25 cellular contexts compared by ENCODE assay signal in the genomic region with DNA sequence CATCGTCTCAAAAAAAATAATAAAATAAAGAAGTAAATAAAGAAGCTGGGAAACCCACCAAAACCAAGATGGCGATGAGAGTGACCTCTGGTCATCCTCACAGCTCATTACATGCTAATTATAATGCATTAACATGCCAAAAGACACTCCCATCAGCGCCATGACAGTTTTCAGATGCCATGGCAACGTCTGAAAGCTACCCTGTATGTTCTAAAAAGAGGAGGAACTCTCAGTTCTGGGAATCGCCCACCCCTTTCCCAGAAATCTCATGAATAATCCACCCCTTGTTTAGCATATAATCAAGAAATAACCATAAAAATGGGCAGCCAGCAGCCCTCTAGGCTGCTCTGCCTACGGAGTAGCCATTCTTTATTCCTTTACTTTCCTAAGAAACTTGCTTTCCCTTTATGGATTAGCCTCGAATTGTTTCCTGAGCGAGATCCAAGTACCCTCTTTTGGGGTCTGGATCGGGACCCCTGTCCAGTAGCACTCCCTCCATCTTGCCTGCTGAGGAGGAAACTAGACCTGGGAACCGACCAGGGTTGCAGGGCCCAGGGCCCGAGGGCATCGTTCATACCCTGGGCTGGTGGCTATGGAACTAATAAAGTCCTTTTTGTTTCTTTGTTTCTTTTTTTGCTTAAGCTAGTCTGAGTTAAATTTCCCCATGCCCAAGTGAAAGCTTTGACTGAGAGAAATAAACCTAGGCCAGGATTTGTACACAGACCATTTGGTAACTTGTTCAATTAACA. TPM values are rescaled to one million over a fixed set of nuclear protein-coding genes. Genes with fewer than 3 reads are reported as not detected.
DNase-seq lines count a peak whose midpoint lies in the region; ATAC-seq, FAIRE-seq and TF ChIP-seq lines count a peak whose summit lies in the region.
"Had no signal": no experiment of that assay in that cellular context is flagged by ENCODE, and none has a peak within 500 bp of the region (broad histone marks: within the 10 kb centered on the region; RNA-seq: fewer than 3 reads in every experiment).

No MANE protein-coding gene starts in this region.

- no peaks in the 10 kb centered on the region for H3K9me3 ChIP-seq in kidney (ENCODE audit: control insufficient read depth in 1 of 2, low read length in 2 of 2)
- H3K9me3 ChIP-seq: BE2C had no signal

- intact Hi-C loops in activated CD4-positive, alpha-beta T cell treated with anti-CD3 and anti-CD28 coated beads for 36 hours (cut with DNase I, micrococcal nuclease) = no loop called here
- intact Hi-C loops in kidney (cut with DNase I) (no loop called here), sciatic nerve (cut with DNase I) (no loop called here)

- no peak overlapping the region for H3K27ac Mint-ChIP-seq in activated CD4-positive, alpha-beta T cell treated with anti-CD3 and anti-CD28 coated beads for 36 hours
- H3K27ac Mint-ChIP-seq: HFFc6 had no signal

- H3K9me3 Mint-ChIP-seq in activated CD4-positive, alpha-beta T cell treated with anti-CD3 and anti-CD28 coated beads for 36 hours (ENCODE audit: low read depth) = peaks cover 7% of the 10 kb centered on the region
- H3K9me3 Mint-ChIP-seq: HFFc6 had no signal

- no peaks in the 10 kb centered on the region for H3K36me3 ChIP-seq in kidney (ENCODE audit: control insufficient read depth in 1 of 2, insufficient read depth in 2 of 2, low read length in 2 of 2)
- H3K36me3 ChIP-seq: BE2C had no signal

- H3K36me3 Mint-ChIP-seq in activated CD4-positive, alpha-beta T cell treated with anti-CD3 and anti-CD28 coated beads for 36 hours (ENCODE audit: low read depth) = peaks cover 6% of the 10 kb centered on the region

- H3K4me1 ChIP-seq in kidney (ENCODE audit: control insufficient read depth in 1 of 2, insufficient read depth in 1 of 2, low read depth in 1 of 2, low read length in 2 of 2) = peaks cover 0 to 2% of the 10 kb centered on the region in 2 donors
- H3K4me1 ChIP-seq: BE2C had no signal

- H3K4me3 ChIP-seq in kidney (ENCODE audit: low read length in 2 of 2) = no peak overlapping the region

- CTCF ChIA-PET in activated CD4-positive, alpha-beta T cell treated with anti-CD3 and anti-CD28 coated beads for 36 hours (lab: Charles Lee) = interaction anchor here (0.7 to 1.2 kb wide), 2 partner anchors 23 to 89 kb away, joined by 4 read pairs; no protein-coding TSS in a partner anchor

- ATAC-seq in activated CD4-positive, alpha-beta T cell treated with anti-CD3 and anti-CD28 coated beads for 36 hours = no peak
- ATAC-seq in sciatic nerve (no peak), GM19397 (IDR thresholded peaks at IDR 0.05; ENCODE audit: unreplicated experiment) (no peak)
- ATAC-seq: Panc1, Right ventricle myocardium inferior had no signal

- peak; percentile 36 for DNase-seq in activated CD4-positive, alpha-beta T cell treated with anti-CD3 and anti-CD28 coated beads for 48 hours
- no peak for DNase-seq in activated CD4-positive, alpha-beta T cell treated with anti-CD3 and anti-CD28 coated beads for 36 hours
- DNase-seq in SK-MEL-5 (ENCODE audit: low read depth, low spot score) = peak; percentile 31
- DNase-seq in kidney = peak; percentile 16
- DNase-seq in sciatic nerve (ENCODE audit: low spot score) = peak; percentile 18
- DNase-seq in effector CD4-positive, alpha-beta T cell = no peak
- DNase-seq in globus pallidus (ENCODE audit: low spot score) = no peak
- DNase-seq: BE2C; CD8-positive, alpha-beta memory T cell; DMS 273 treated with DMSO at 0.1 percent for 48 hours; GF-D8; HFFc6; Kasumi-1; NCI-H1105 treated with DMSO at 0.1 percent for 48 hours; NCI-H1694 treated with DMSO at 0.1 percent for 48 hours; NCI-H2107; NCI-H2227 treated with DMSO at 0.1 percent for 48 hours; NCI-H524 had no signal

- no peak for TF ChIP-seq CTCF in kidney (IDR thresholded peaks at IDR 0.05; ENCODE audit: borderline replicate concordance, extremely low read depth, insufficient read depth)

- in situ Hi-C loops in SK-MEL-5 (cut with HindIII; ENCODE audit: low pct_unique_long_range_greater_than_20kb, low sequenced_read_pairs) = no loop called here

- H3K27me3 Mint-ChIP-seq in activated CD4-positive, alpha-beta T cell treated with anti-CD3 and anti-CD28 coated beads for 36 hours = no peaks in the 10 kb centered on the region

- H3K27ac ChIP-seq in kidney (ENCODE audit: low read depth in 2 of 2, low read length in 2 of 2) = no peak overlapping the region
- H3K27ac ChIP-seq: 22Rv1 had no signal

- FAIRE-seq in kidney (lab: Jason Lieb, UNC) = no peak
- FAIRE-seq: GM12892, H54 had no signal

- no peak overlapping the region for H3K9ac ChIP-seq in kidney (ENCODE audit: low read length in 2 of 2)

- POLR2A ChIA-PET in activated CD4-positive, alpha-beta T cell treated with anti-CD3 and anti-CD28 coated beads for 36 hours (lab: Charles Lee) = no interaction called here

- no peak overlapping the region for H3K4me3 Mint-ChIP-seq in activated CD4-positive, alpha-beta T cell treated with anti-CD3 and anti-CD28 coated beads for 36 hours
- H3K4me3 Mint-ChIP-seq: HFFc6 had no signal

- H3K4me1 Mint-ChIP-seq in activated CD4-positive, alpha-beta T cell treated with anti-CD3 and anti-CD28 coated beads for 36 hours = peaks cover 49% of the 10 kb centered on the region

RNA-seq across cellular contexts. Expression of gene HTT-AS, which starts 30.9 kb away (rescaled TPM):
- not detected for total RNA-seq in activated CD4-positive, alpha-beta T cell treated with anti-CD3 and anti-CD28 coated beads for 36 hours
- total RNA-seq in SK-MEL-5 (2014; rRNA removed; shearing (Covaris generic)) = not detected in 2 replicates
- polyA plus RNA-seq in SK-MEL-5 (2015; cell fraction: cytosol; rRNA removed) = not detected in 2 replicates
- polyA plus RNA-seq in SK-MEL-5 (2015; cell fraction: nucleus; rRNA removed) = not detected in 2 replicates
- total RNA-seq in kidney (not detected), sciatic nerve (not detected)
- polyA plus RNA-seq in kidney (ENCODE audit: insufficient read depth, low read depth, low replicate concordance) = not detected
- total RNA-seq: CD8-positive, alpha-beta memory T cell; HFFc6; Right ventricle myocardium inferior had no signal
- polyA plus RNA-seq: AG04450; CD8-positive, alpha-beta memory T cell had no signal

RNA-seq across cellular contexts. Expression of gene HTT, which starts 31.0 kb away (rescaled TPM):
- total RNA-seq in activated CD4-positive, alpha-beta T cell treated with anti-CD3 and anti-CD28 coated beads for 36 hours = 100 to 1,000 TPM in 1 of 2 experiments, 10 to 100 TPM in 1; 80.1 to 127 TPM
- 17.2 and 18.0 TPM in 2 replicates for total RNA-seq in SK-MEL-5 (2014; rRNA removed; shearing (Covaris generic))
- 25.1 and 27.7 TPM in 2 replicates for polyA plus RNA-seq in SK-MEL-5 (2015; cell fraction: cytosol; rRNA removed)
- polyA plus RNA-seq in SK-MEL-5 (2015; cell fraction: nucleus; rRNA removed) = 18.5 and 40.8 TPM in 2 replicates
- total RNA-seq in kidney (64.0 TPM), sciatic nerve (67.8 TPM)
- polyA plus RNA-seq in kidney (ENCODE audit: insufficient read depth, low read depth, low replicate concordance) = 7.2 TPM

Comparison
In these comparisons a context has a peak if more than half of its experiments do, and no peak if none do; other contexts are left out.
1. DNase-seq: peak in activated CD4-positive, alpha-beta T cell treated with anti-CD3 and anti-CD28 coated beads for 48 hours (single experiment), SK-MEL-5 (single experiment), kidney (single experiment) and sciatic nerve (single experiment); none in activated CD4-positive, alpha-beta T cell treated with anti-CD3 and anti-CD28 coated beads for 36 hours (single experiment), effector CD4-positive, alpha-beta T cell (single experiment) and globus pallidus (single experiment).